8 cellular contexts compared by ENCODE assay signal in the genomic region with DNA sequence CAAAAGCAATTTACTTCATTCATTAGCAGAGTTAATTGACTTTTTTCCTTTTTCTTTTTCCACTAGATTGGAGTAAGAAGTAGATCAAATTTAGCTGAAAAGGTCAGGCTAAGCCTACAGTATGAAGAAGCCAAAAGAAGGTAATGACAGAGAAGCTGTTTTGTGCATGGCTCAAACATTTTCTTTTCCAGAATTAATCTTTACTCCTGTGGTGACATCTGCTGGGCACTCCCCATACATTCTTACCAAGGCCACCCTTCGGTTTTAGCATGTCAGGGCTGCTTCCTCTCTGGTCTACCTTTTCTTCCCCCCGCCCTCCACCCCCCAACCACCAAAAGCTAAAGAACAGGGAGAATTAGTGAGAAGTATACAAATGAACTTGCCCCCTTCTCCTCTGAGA.
DNase-seq lines count a peak whose midpoint lies in the region; ATAC-seq and TF ChIP-seq lines count a peak whose summit lies in the region.

No MANE protein-coding gene starts in this region.

- TF ChIP-seq CTCF in testis (IDR thresholded peaks at IDR 0.05) = peak in 1 of 3 experiments; percentile 15

- H3K4me3 ChIP-seq in testis = no peak overlapping the region

- H3K36me3 Mint-ChIP-seq in activated T-cell treated with anti-CD3 and anti-CD28 coated beads, Interleukin-2, amount 50 U/mL, for 72 hours (ENCODE audit: insufficient read depth in 2 of 2) = no peaks in the 10 kb centered on the region
- no peaks in the 10 kb centered on the region for H3K36me3 Mint-ChIP-seq in activated T-cell treated with anti-CD3 and anti-CD28 coated beads, Interleukin-2, amount 50 U/mL, for 24 hours (ENCODE audit: low read depth)

- no peaks in the 10 kb centered on the region for H3K27me3 ChIP-seq in testis

- H3K36me3 ChIP-seq in testis (ENCODE audit: low read depth, missing control alignments) = no peaks in the 10 kb centered on the region

- TF ChIP-seq POLR2A in testis (IDR thresholded peaks at IDR 0.05) = no peak

- no peak overlapping the region for H3K27ac ChIP-seq in testis

- H3K9me3 Mint-ChIP-seq in activated T-cell treated with anti-CD3 and anti-CD28 coated beads, Interleukin-2, amount 50 U/mL, for 72 hours = no peaks in the 10 kb centered on the region
- no peaks in the 10 kb centered on the region for H3K9me3 Mint-ChIP-seq in activated T-cell treated with anti-CD3 and anti-CD28 coated beads, Interleukin-2, amount 50 U/mL, for 24 hours

- ATAC-seq in activated T-cell treated with anti-CD3 and anti-CD28 coated beads, Interleukin-2, amount 50 U/mL, for 72 hours (replicated peaks in 1 of 2) = peak; percentile 50 to 57
- peak; percentile 64 for ATAC-seq in HG03432 (IDR thresholded peaks at IDR 0.05; ENCODE audit: unreplicated experiment)
- ATAC-seq in HG03457 (IDR thresholded peaks at IDR 0.05; ENCODE audit: unreplicated experiment) = no peak

- no peaks in the 10 kb centered on the region for H3K27me3 Mint-ChIP-seq in activated T-cell treated with anti-CD3 and anti-CD28 coated beads, Interleukin-2, amount 50 U/mL, for 72 hours (ENCODE audit: low read depth)
- H3K27me3 Mint-ChIP-seq in activated T-cell treated with anti-CD3 and anti-CD28 coated beads, Interleukin-2, amount 50 U/mL, for 24 hours = no peaks in the 10 kb centered on the region

- intact Hi-C loops in testis (cut with DNase I; ENCODE audit: low total_unique reads) = loop anchor here (10.0 kb wide), 1 partner anchor 325 kb away; no protein-coding TSS in a partner anchor

- peak; percentile 18 to 25 for DNase-seq in activated T-cell treated with anti-CD3 and anti-CD28 coated beads, Interleukin-2, amount 50 U/mL, for 72 hours
- DNase-seq in activated T-cell treated with anti-CD3 and anti-CD28 coated beads, Interleukin-2, amount 50 U/mL, for 24 hours = no peak
- DNase-seq in SK-N-DZ (ENCODE audit: low spot score) (peak; percentile 9), globus pallidus (ENCODE audit: low spot score) (peak; percentile 45), testis (peak; percentile 34), foreskin melanocyte (no peak)

- no peak overlapping the region for H3K4me3 Mint-ChIP-seq in activated T-cell treated with anti-CD3 and anti-CD28 coated beads, Interleukin-2, amount 50 U/mL, for 72 hours
- no peak overlapping the region for H3K4me3 Mint-ChIP-seq in activated T-cell treated with anti-CD3 and anti-CD28 coated beads, Interleukin-2, amount 50 U/mL, for 24 hours

- H3K27ac Mint-ChIP-seq in activated T-cell treated with anti-CD3 and anti-CD28 coated beads, Interleukin-2, amount 50 U/mL, for 72 hours = no peak overlapping the region
- no peak overlapping the region for H3K27ac Mint-ChIP-seq in activated T-cell treated with anti-CD3 and anti-CD28 coated beads, Interleukin-2, amount 50 U/mL, for 24 hours

- no peaks in the 10 kb centered on the region for H3K4me1 ChIP-seq in testis

- no peaks in the 10 kb centered on the region for H3K4me1 Mint-ChIP-seq in activated T-cell treated with anti-CD3 and anti-CD28 coated beads, Interleukin-2, amount 50 U/mL, for 72 hours (ENCODE audit: low read depth)
- no peaks in the 10 kb centered on the region for H3K4me1 Mint-ChIP-seq in activated T-cell treated with anti-CD3 and anti-CD28 coated beads, Interleukin-2, amount 50 U/mL, for 24 hours (ENCODE audit: low read depth)

- 59 to 71% methylated on average over 2 of the region's 2 CpGs for WGBS in testis, 2 donors

- H3K9me3 ChIP-seq in testis = no peaks in the 10 kb centered on the region

Comparison
In these comparisons a context has a peak if more than half of its experiments do, and no peak if none do; other contexts are left out.
1. DNase-seq: peak in activated T-cell treated with anti-CD3 and anti-CD28 coated beads, Interleukin-2, amount 50 U/mL, for 72 hours (2 of 2), SK-N-DZ (single experiment), globus pallidus (single experiment) and testis (single experiment); none in activated T-cell treated with anti-CD3 and anti-CD28 coated beads, Interleukin-2, amount 50 U/mL, for 24 hours (single experiment) and foreskin melanocyte (single experiment).